In the genomic region with DNA sequence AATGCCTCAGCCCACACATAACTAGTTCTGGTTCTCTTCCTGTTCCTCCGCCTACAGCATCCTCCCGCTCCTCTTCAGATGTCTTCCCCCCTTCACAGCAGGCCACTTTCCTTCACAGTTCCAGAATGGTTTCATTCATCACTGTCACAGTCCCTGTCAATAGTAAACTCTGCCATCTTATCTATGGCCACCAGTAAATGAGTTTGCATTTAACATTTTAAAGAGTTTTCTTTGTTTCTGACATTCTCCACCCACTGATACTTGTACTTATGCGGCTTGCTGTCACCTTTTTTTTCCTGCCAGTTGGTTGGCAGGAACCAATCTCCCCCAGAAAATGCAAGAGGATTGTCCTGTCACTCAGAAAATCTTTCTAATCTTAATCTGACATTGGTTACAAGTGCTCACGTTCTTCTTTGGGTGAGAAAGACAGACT, we compare ENCODE assay signal across 12 cellular contexts.
DNase-seq lines count a peak whose midpoint lies in the region; ATAC-seq, FAIRE-seq and TF ChIP-seq lines count a peak whose summit lies in the region.
"Had no signal": no experiment of that assay in that cellular context is flagged by ENCODE, and none has a peak within 500 bp of the region (broad histone marks: within the 10 kb centered on the region; RNA-seq: fewer than 3 reads in every experiment).

No MANE protein-coding gene starts in this region.

- TF ChIP-seq POLR2A in GM18505 (IDR thresholded peaks at IDR 0.05; ENCODE audit: borderline replicate concordance, extremely low read depth, insufficient read depth, insufficient read length) = no peak

- DNase-seq in cardiac septum (ENCODE audit: low spot score) (no peak), frontal cortex (ENCODE audit: low spot score in 2 of 2) (no peak), NCI-H2029 treated with DMSO at 0.1 percent for 48 hours (lab: John Stamatoyannopoulos, UW) (no peak), NCI-H1694 (lab: John Stamatoyannopoulos, UW) (no peak)
- DNase-seq: DMS53, HFFc6, T-helper 17 cell had no signal

- FAIRE-seq in frontal cortex (lab: Jason Lieb, UNC) = no peak

- peak overlapping the region in 3 of 5 experiments; percentile 2 to 44 (median 31) for H3K27ac Mint-ChIP-seq in brain
- H3K27ac Mint-ChIP-seq: HFFc6, memory B cell, T-helper 17 cell had no signal

- intact Hi-C loops in cardiac septum (cut with DNase I) = no loop called here

- no peaks in the 10 kb centered on the region for H3K27me3 Mint-ChIP-seq in brain
- H3K27me3 Mint-ChIP-seq: T-helper 17 cell had no signal

- no peak for TF ChIP-seq CTCF in brain (conservative IDR thresholded peaks at IDR 0.05)

- H3K36me3 Mint-ChIP-seq in brain = no peaks in the 10 kb centered on the region
- H3K36me3 Mint-ChIP-seq: memory B cell had no signal

- no peak overlapping the region for H3K4me3 Mint-ChIP-seq in brain
- H3K4me3 Mint-ChIP-seq: HFFc6, memory B cell had no signal

- peaks cover 30% of the 10 kb centered on the region for H3K4me1 Mint-ChIP-seq in brain

- ATAC-seq in GM18505 (IDR thresholded peaks at IDR 0.05; ENCODE audit: unreplicated experiment) (peak; percentile 51), GM21381 (IDR thresholded peaks at IDR 0.05; ENCODE audit: unreplicated experiment) (peak; percentile 62), HG03135 (IDR thresholded peaks at IDR 0.05; ENCODE audit: unreplicated experiment) (peak; percentile 57)
- ATAC-seq: T-helper 17 cell had no signal

- no peaks in the 10 kb centered on the region for H3K9me3 Mint-ChIP-seq in brain
- H3K9me3 Mint-ChIP-seq: HFFc6, memory B cell had no signal
